8 cellular contexts compared by ENCODE assay signal in the genomic region with DNA sequence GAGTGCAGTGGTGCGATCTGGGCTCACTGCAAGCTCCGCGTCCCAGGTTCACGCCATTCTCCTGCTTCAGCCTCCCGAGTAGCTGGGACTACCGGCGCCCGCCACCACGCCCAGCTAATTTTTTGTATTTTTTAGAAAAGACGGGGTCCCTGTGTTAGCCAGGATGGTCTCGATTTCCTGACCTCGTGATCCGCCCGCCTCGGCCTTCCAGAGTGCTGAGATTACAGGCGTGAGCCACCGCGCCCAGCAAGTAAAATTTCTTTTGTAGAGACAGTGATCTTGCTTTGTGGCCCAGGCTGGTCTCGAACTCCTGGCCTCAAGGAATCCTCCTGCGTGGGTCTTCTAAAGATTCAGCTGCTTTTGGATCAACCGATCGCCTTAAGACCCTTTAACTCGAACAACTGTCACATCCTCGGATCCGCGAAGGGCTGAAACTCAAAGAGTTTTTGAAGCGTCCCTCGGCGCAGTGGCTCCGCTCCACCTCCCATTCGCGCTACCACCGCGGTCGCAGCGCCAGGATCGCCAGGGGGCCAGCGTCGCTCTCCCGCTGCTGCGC. TPM values are rescaled to one million over a fixed set of nuclear protein-coding genes. Genes with fewer than 3 reads are reported as not detected.
DNase-seq lines count a peak whose midpoint lies in the region; TF ChIP-seq lines count a peak whose summit lies in the region.
"Not testable (repeated sequence)": the region's sequence is repeated elsewhere in the genome, so short reads cannot be mapped to it uniquely, and the experiment has no call there.

No MANE protein-coding gene starts in this region.

- H3K79me2 ChIP-seq in Loucy (ENCODE audit: insufficient read depth, low read length): peaks cover 39% of the 10 kb centered on the region

- not testable (repeated sequence) for H3K9me3 Mint-ChIP-seq in activated CD4-positive, alpha-beta memory T cell treated with anti-CD3 and anti-CD28 coated beads for 36 hours

- peaks cover 23% of the 10 kb centered on the region for H3K4me1 Mint-ChIP-seq in activated CD4-positive, alpha-beta memory T cell treated with anti-CD3 and anti-CD28 coated beads for 36 hours (ENCODE audit: low read depth)

- H3K9ac ChIP-seq in ES-I3 (ENCODE audit: low read depth, low read length) (peak overlapping the region; percentile 98), Loucy (ENCODE audit: low read depth, low read length, poor library complexity, severe bottlenecking) (peak overlapping the region; percentile 93), mesenchymal stem cell (ENCODE audit: low read length) (peak overlapping the region; percentile 100), rectal smooth muscle tissue (ENCODE audit: low read length) (peak overlapping the region; percentile 99)

- H3K9me2 ChIP-seq in Loucy (replicated peaks; ENCODE audit: low read depth, low read length): not testable (repeated sequence)

- peak overlapping the region; percentile 95 for H4K8ac ChIP-seq in mesenchymal stem cell (ENCODE audit: low read length)

- not testable (repeated sequence) for TF ChIP-seq POLR2A in breast epithelium (IDR thresholded peaks at IDR 0.05)

- H3K4me2 ChIP-seq in Loucy (ENCODE audit: low read depth, low read length, poor library complexity, severe bottlenecking) (peak overlapping the region; percentile 89), mesenchymal stem cell (ENCODE audit: low read length, poor library complexity, severe bottlenecking) (peak overlapping the region; percentile 71)

- H3K18ac ChIP-seq in mesenchymal stem cell (ENCODE audit: low read depth in 1 of 2, low read length in 2 of 2): peak overlapping the region; percentile 86 to 93

- H3K27me3 Mint-ChIP-seq in activated CD4-positive, alpha-beta memory T cell treated with anti-CD3 and anti-CD28 coated beads for 36 hours: not testable (repeated sequence)

- H3K4me1 ChIP-seq in ES-I3 (ENCODE audit: insufficient read depth, low read length); breast epithelium; mesenchymal stem cell (ENCODE audit: control insufficient read depth, insufficient read depth, low read depth, low read length); rectal smooth muscle tissue (ENCODE audit: control insufficient read depth, insufficient read depth, low read length); urinary bladder (ENCODE audit: insufficient read depth): not testable (repeated sequence)
- H3K4me1 ChIP-seq in Loucy (ENCODE audit: insufficient read depth, low read length, poor library complexity, severe bottlenecking): peaks cover 21% of the 10 kb centered on the region

- peak overlapping the region; percentile 35 to 69 for H3K4ac ChIP-seq in mesenchymal stem cell (ENCODE audit: low read depth in 1 of 2, low read length in 2 of 2)

- H3K27ac Mint-ChIP-seq in activated CD4-positive, alpha-beta memory T cell treated with anti-CD3 and anti-CD28 coated beads for 36 hours: peak overlapping the region; percentile 96

- intact Hi-C loops in activated CD4-positive, alpha-beta memory T cell treated with anti-CD3 and anti-CD28 coated beads for 36 hours (cut with micrococcal nuclease): loop anchor here (1.0 to 10.0 kb wide), 7 partner anchors 25 to 343 kb away; a partner anchor contains a TSS
- intact Hi-C loops in breast epithelium (cut with DNase I; ENCODE audit: low total_unique reads): not testable (repeated sequence)

- not testable (repeated sequence) for H3F3A ChIP-seq in Loucy (ENCODE audit: low read depth)

- H2BK15ac ChIP-seq in mesenchymal stem cell (ENCODE audit: low read depth, poor library complexity, severe bottlenecking): peak overlapping the region; percentile 90

- peak overlapping the region; percentile 94 for H4K91ac ChIP-seq in mesenchymal stem cell (ENCODE audit: low read length)

- peak overlapping the region; percentile 87 for H2BK5ac ChIP-seq in mesenchymal stem cell (ENCODE audit: low read depth, low read length, poor library complexity, severe bottlenecking)

- H3K9me3 ChIP-seq in ES-I3 (ENCODE audit: control insufficient read depth, insufficient read depth, low read length); Loucy (ENCODE audit: insufficient read depth, low read depth, low read length); breast epithelium; mesenchymal stem cell (ENCODE audit: control insufficient read depth, low read length): not testable (repeated sequence)

- H3K23ac ChIP-seq in mesenchymal stem cell (ENCODE audit: low read length in 2 of 2): not testable (repeated sequence)

- not testable (repeated sequence) for H3K27me3 ChIP-seq in Loucy (ENCODE audit: insufficient read depth, low read length, poor library complexity, severe bottlenecking); breast epithelium; mesenchymal stem cell (ENCODE audit: control insufficient read depth in 1 of 2, insufficient read depth in 1 of 2, low read length in 2 of 2); rectal smooth muscle tissue (ENCODE audit: control insufficient read depth, insufficient read depth, low read length)

- peak overlapping the region; percentile 32 for H2AK5ac ChIP-seq in mesenchymal stem cell (ENCODE audit: low read length, severe bottlenecking)

- H4K20me1 ChIP-seq in Loucy (ENCODE audit: insufficient read depth, low read length, poor library complexity, severe bottlenecking): not testable (repeated sequence)

- H2BK120ac ChIP-seq in mesenchymal stem cell (ENCODE audit: low read depth, low read length): peak overlapping the region; percentile 61

- H2AFZ ChIP-seq in Loucy (ENCODE audit: low read length) (peak overlapping the region; percentile 96), mesenchymal stem cell (ENCODE audit: low read depth, low read length) (peak overlapping the region; percentile 64)

- not testable (repeated sequence) for H3K79me1 ChIP-seq in mesenchymal stem cell (replicated peaks; ENCODE audit: low read length, poor library complexity, severe bottlenecking)

- not testable (repeated sequence) for H2BK12ac ChIP-seq in mesenchymal stem cell (ENCODE audit: low read length in 2 of 2)

- WGBS in mesenchymal stem cell: 16% methylated on average over 41 of the region's 41 CpGs
- WGBS in urinary bladder: 7% methylated on average over 41 of the region's 41 CpGs

- not testable (repeated sequence) for H3K36me3 ChIP-seq in ES-I3 (ENCODE audit: insufficient read depth, low read length); Loucy (ENCODE audit: insufficient read depth, low read length); breast epithelium; mesenchymal stem cell (ENCODE audit: control insufficient read depth in 1 of 2, insufficient read depth in 2 of 2, low read depth in 1 of 2, low read length in 2 of 2); rectal smooth muscle tissue (ENCODE audit: control insufficient read depth, insufficient read depth, low read length); urinary bladder (ENCODE audit: insufficient read depth)

- POLR2A ChIA-PET in activated CD4-positive, alpha-beta memory T cell treated with anti-CD3 and anti-CD28 coated beads for 36 hours (lab: Charles Lee): interaction anchor here (0.7 to 2.6 kb wide), 4 partner anchors 16 to 87 kb away, joined by 3 to 12 read pairs (median 6); a partner anchor contains a TSS

- H3K4me3 ChIP-seq in Loucy (ENCODE audit: low read length, poor library complexity, severe bottlenecking) (peak overlapping the region; percentile 94), breast epithelium (peak overlapping the region; percentile 79 to 89 (median 81)), fibroblast of villous mesenchyme (ENCODE audit: low read depth, low read length) (peak overlapping the region; percentile 90), mesenchymal stem cell (ENCODE audit: insufficient read depth in 1 of 2, low read depth in 1 of 2, low read length in 2 of 2) (peak overlapping the region; percentile 86 to 93), rectal smooth muscle tissue (ENCODE audit: low read length) (peak overlapping the region; percentile 79), urinary bladder (ENCODE audit: low read depth, low read length) (peak overlapping the region; percentile 67)

- H3K14ac ChIP-seq in mesenchymal stem cell (ENCODE audit: low read length in 2 of 2): not testable (repeated sequence)

- peak overlapping the region; percentile 94 for H3K4me3 Mint-ChIP-seq in activated CD4-positive, alpha-beta memory T cell treated with anti-CD3 and anti-CD28 coated beads for 36 hours

- not testable (repeated sequence) for DNase-seq in activated CD4-positive, alpha-beta memory T cell treated with anti-CD3 and anti-CD28 coated beads for 36 hours; breast epithelium (ENCODE audit: low spot score in 2 of 2); fibroblast of villous mesenchyme (ENCODE audit: low read depth); mesenchymal stem cell

- not testable (repeated sequence) for TF ChIP-seq CTCF in Loucy (conservative IDR thresholded peaks at IDR 0.05; ENCODE audit: low read length); fibroblast of villous mesenchyme (IDR thresholded peaks at IDR 0.05; ENCODE audit: insufficient read depth, low read depth, low read length)
- TF ChIP-seq CTCF in breast epithelium (IDR thresholded peaks at IDR 0.05): peak in 2 of 3 donors; percentile 25 to 36

- peak overlapping the region; percentile 98 for H3K27ac ChIP-seq in breast epithelium
- peak overlapping the region; percentile 99 for H3K27ac ChIP-seq in mesenchymal stem cell (ENCODE audit: low read length, poor library complexity, severe bottlenecking)
- peak overlapping the region; percentile 99 for H3K27ac ChIP-seq in rectal smooth muscle tissue (ENCODE audit: low read depth, low read length)
- H3K27ac ChIP-seq in urinary bladder (ENCODE audit: low read depth): peak overlapping the region; percentile 93

- CTCF ChIA-PET in activated CD4-positive, alpha-beta memory T cell treated with anti-CD3 and anti-CD28 coated beads for 36 hours (lab: Charles Lee): interaction anchor here (0.8 to 1.0 kb wide), 3 partner anchors 11 to 27 kb away, joined by 3 read pairs; no protein-coding TSS in a partner anchor

- H3K36me3 Mint-ChIP-seq in activated CD4-positive, alpha-beta memory T cell treated with anti-CD3 and anti-CD28 coated beads for 36 hours: not testable (repeated sequence)

RNA-seq across cellular contexts. Expression of a gene that starts 25.1 kb away (rescaled TPM):
- total RNA-seq in activated CD4-positive, alpha-beta memory T cell treated with anti-CD3 and anti-CD28 coated beads for 36 hours: 1 to 10 TPM; 7.4 to 8.2 TPM
- total RNA-seq in breast epithelium: 10 to 100 TPM; 13.4 to 25.4 (median 18.0) TPM
- total RNA-seq in fibroblast of villous mesenchyme: 11.2 and 12.2 TPM in 2 replicates
- polyA plus RNA-seq in mesenchymal stem cell (2013, experiment 1 of 2): 7.2 TPM
- 7.2 TPM for polyA plus RNA-seq in mesenchymal stem cell (2013, experiment 2 of 2)
- 18.5 TPM for total RNA-seq in urinary bladder
- 19.1 TPM for polyA plus RNA-seq in urinary bladder
